19 cellular contexts compared by ENCODE assay signal in the genomic region with DNA sequence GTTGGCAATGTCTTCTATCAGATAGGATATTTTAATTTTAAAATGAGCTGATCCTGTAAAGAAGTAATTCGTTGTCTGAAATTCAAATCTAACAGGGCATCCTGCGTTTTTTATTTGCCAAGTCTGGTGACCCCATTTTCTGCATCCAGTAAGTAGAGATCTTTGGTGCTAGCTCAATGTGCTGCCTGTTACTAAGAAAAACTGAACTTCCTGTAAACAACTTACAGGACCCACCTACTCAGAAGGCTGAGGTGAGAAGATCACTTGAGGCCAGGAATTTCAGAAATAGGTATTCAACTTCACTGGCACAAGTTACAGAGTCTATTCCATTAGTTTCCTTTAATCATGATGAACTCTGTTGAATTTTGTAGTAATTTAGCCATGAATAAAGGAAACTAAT. TPM values are rescaled to one million over a fixed set of nuclear protein-coding genes. Genes with fewer than 3 reads are reported as not detected.
DNase-seq lines count a peak whose midpoint lies in the region; ATAC-seq, FAIRE-seq and TF ChIP-seq lines count a peak whose summit lies in the region.
"Had no signal": no experiment of that assay in that cellular context is flagged by ENCODE, and none has a peak within 500 bp of the region (broad histone marks: within the 10 kb centered on the region; RNA-seq: fewer than 3 reads in every experiment).

No MANE protein-coding gene starts in this region.

- no peaks in the 10 kb centered on the region for H3K27me3 Mint-ChIP-seq in activated T-cell treated with anti-CD3 and anti-CD28 coated beads, Interleukin-2, amount 50 U/mL, for 72 hours (ENCODE audit: low read depth)
- H3K27me3 Mint-ChIP-seq in natural killer cell treated with Interleukin-12 subunit alpha and Interleukin-12 subunit beta and Interleukin-15 and Interleukin-18, amount 100 ng/mL, for 72 hours: no peaks in the 10 kb centered on the region

- peaks cover 0 to 27% of the 10 kb centered on the region in 2 donors for H3K36me3 Mint-ChIP-seq in activated T-cell treated with anti-CD3 and anti-CD28 coated beads, Interleukin-2, amount 50 U/mL, for 72 hours (ENCODE audit: insufficient read depth in 2 of 2)
- H3K36me3 Mint-ChIP-seq in natural killer cell treated with Interleukin-12 subunit alpha and Interleukin-12 subunit beta and Interleukin-15 and Interleukin-18, amount 100 ng/mL, for 72 hours: no peaks in the 10 kb centered on the region

- SMC1A ChIA-PET in GM12878 (lab: Charles Lee; ENCODE audit: uncharacterized antibody, unreplicated experiment): interaction anchor here (1.0 to 10.4 kb wide), 7 partner anchors 9 to 199 kb away, joined by 3 to 71 read pairs (median 24); no protein-coding TSS in a partner anchor

- TF ChIP-seq EP300 in GM12878 (IDR thresholded peaks at IDR 0.05; ENCODE audit: borderline replicate concordance in 1 of 2, control insufficient read depth in 1 of 2, low read depth in 2 of 2, low read length in 2 of 2) (no peak), transverse colon (IDR thresholded peaks at IDR 0.05; ENCODE audit: low read depth) (no peak)

- no peaks in the 10 kb centered on the region for H3K9me3 ChIP-seq in OCI-LY1 (ENCODE audit: low read length)
- H3K9me3 ChIP-seq in GM12878 (replicated peaks; ENCODE audit: control insufficient read depth, insufficient read depth, low read length): no peaks in the 10 kb centered on the region
- H3K9me3 ChIP-seq in transverse colon: no peaks in the 10 kb centered on the region
- H3K9me3 ChIP-seq in aorta (ENCODE audit: control insufficient read depth, low read length): no peaks in the 10 kb centered on the region
- H3K9me3 ChIP-seq: adrenal gland, left lung, ovary, stomach had no signal

- DNase-seq in activated T-cell treated with anti-CD3 and anti-CD28 coated beads, Interleukin-2, amount 50 U/mL, for 72 hours: no peak
- DNase-seq in activated T-cell treated with anti-CD3 and anti-CD28 coated beads, Interleukin-2, amount 50 U/mL, for 48 hours: no peak
- DNase-seq in GM12878 (ENCODE audit: low read depth, low spot score) (no peak), transverse colon (no peak), aorta (no peak), SHP77 (lab: John Stamatoyannopoulos, UW) (no peak)
- no peak for DNase-seq in natural killer cell treated with Interleukin-12 subunit alpha and Interleukin-12 subunit beta and Interleukin-15 and Interleukin-18, amount 100 ng/mL, for 72 hours (ENCODE audit: low spot score)
- DNase-seq: ACHN; adrenal gland; effector CD4-positive, alpha-beta T cell; left lung; NCI-H2029 treated with DMSO at 0.1 percent for 48 hours; NCI-H446 treated with DMSO at 0.1 percent for 48 hours; ovary; stomach; WERI-Rb-1 had no signal

- WGBS in GM12878 (ENCODE audit: insufficient coverage, insufficient replicate concordance, low lambda C conversion rate, missing lambda C conversion rate): 24% methylated on average over 2 of the region's 2 CpGs
- WGBS in transverse colon (ENCODE audit: low coverage in 1 of 2), 2 donors: 66 to 74% methylated on average over 2 of the region's 2 CpGs
- WGBS in aorta, 2 donors: 89 to 94% methylated on average over 2 of the region's 2 CpGs

- TF ChIP-seq CTCF in OCI-LY1 (IDR thresholded peaks at IDR 0.05; ENCODE audit: low read length) (no peak), GM12878 (IDR thresholded peaks at IDR 0.05 in 2 of 3, conservative IDR thresholded peaks at IDR 0.05 in 1 of 3; ENCODE audit: control insufficient read depth in 2 of 3, extremely low read depth in 1 of 3, insufficient read depth in 1 of 3, low read depth in 3 of 3, low read length in 3 of 3) (no peak), transverse colon (IDR thresholded peaks at IDR 0.05) (no peak)

- no peak for ATAC-seq in activated T-cell treated with anti-CD3 and anti-CD28 coated beads, Interleukin-2, amount 50 U/mL, for 72 hours (replicated peaks in 1 of 2)
- ATAC-seq in GM12878 (no peak), aorta (ENCODE audit: low FRiP score) (no peak)
- ATAC-seq in natural killer cell treated with Interleukin-12 subunit alpha and Interleukin-12 subunit beta and Interleukin-15 and Interleukin-18, amount 100 ng/mL, for 72 hours: no peak
- ATAC-seq: HepG2, left lung, sciatic nerve had no signal

- H3K27me3 ChIP-seq in OCI-LY1 (ENCODE audit: insufficient read depth, low read length) (no peaks in the 10 kb centered on the region), GM12878 (replicated peaks in 1 of 2; ENCODE audit: control insufficient read depth in 2 of 2, insufficient read depth in 2 of 2, low read length in 1 of 2) (no peaks in the 10 kb centered on the region), transverse colon (no peaks in the 10 kb centered on the region), aorta (ENCODE audit: control insufficient read depth in 1 of 2, insufficient read depth in 2 of 2, low read length in 1 of 2) (no peaks in the 10 kb centered on the region)
- H3K27me3 ChIP-seq: adrenal gland, left lung, ovary, stomach had no signal

- peak overlapping the region; percentile 48 for H3K4me3 ChIP-seq in OCI-LY1 (ENCODE audit: low read depth, low read length, poor library complexity, severe bottlenecking)
- no peak overlapping the region; the same call in 1 of the 2 replicates for H3K4me3 ChIP-seq in GM12878
- H3K4me3 ChIP-seq in transverse colon: no peak overlapping the region
- H3K4me3 ChIP-seq in aorta (ENCODE audit: low read length in 2 of 2): no peak overlapping the region
- H3K4me3 ChIP-seq: adrenal gland, left lung, ovary, stomach had no signal

- no peaks in the 10 kb centered on the region for H3K9me2 ChIP-seq in OCI-LY1 (ENCODE audit: low read depth, low read length)

- peaks cover 76% of the 10 kb centered on the region for H3K4me1 Mint-ChIP-seq in activated T-cell treated with anti-CD3 and anti-CD28 coated beads, Interleukin-2, amount 50 U/mL, for 72 hours (ENCODE audit: low read depth)
- H3K4me1 Mint-ChIP-seq in natural killer cell treated with Interleukin-12 subunit alpha and Interleukin-12 subunit beta and Interleukin-15 and Interleukin-18, amount 100 ng/mL, for 72 hours (ENCODE audit: low read depth in 2 of 2): peaks cover 34% of the 10 kb centered on the region in 2 donors

- H3K27ac ChIP-seq in OCI-LY1 (ENCODE audit: low read depth, low read length, poor library complexity, severe bottlenecking) (peak overlapping the region; percentile 86), GM12878 (ENCODE audit: control insufficient read depth, insufficient read depth) (no peak overlapping the region), transverse colon (no peak overlapping the region), aorta (ENCODE audit: low read depth in 1 of 2, low read length in 2 of 2) (no peak overlapping the region)
- H3K27ac ChIP-seq: ovary, WERI-Rb-1 had no signal

- in situ Hi-C loops in GM12878 (cut with MboI): loop anchor here (25.0 kb wide), 1 partner anchor 1760 kb away; the partner anchor contains the start of gene RCN1
- in situ Hi-C loops in transverse colon (cut with MboI; ENCODE audit: low pct_ligation_motif_present in 1 of 4, low pct_unique_long_range_greater_than_20kb in 1 of 4, low sequenced_read_pairs in 3 of 4): no loop called here

- no peak for TF ChIP-seq POLR2A in GM12878 (IDR thresholded peaks at IDR 0.05; ENCODE audit: low read depth, low read length)
- TF ChIP-seq POLR2A in transverse colon (IDR thresholded peaks at IDR 0.05): no peak

- H3K9ac ChIP-seq in OCI-LY1 (ENCODE audit: low read length): peak overlapping the region; percentile 31
- no peak overlapping the region for H3K9ac ChIP-seq in GM12878 (ENCODE audit: control insufficient read depth, insufficient read depth, low read length)

- no peak overlapping the region for H2AFZ ChIP-seq in OCI-LY1 (ENCODE audit: low read length)
- H2AFZ ChIP-seq in GM12878 (ENCODE audit: control insufficient read depth, low read depth, low read length): no peak overlapping the region

- H3K9me3 Mint-ChIP-seq in activated T-cell treated with anti-CD3 and anti-CD28 coated beads, Interleukin-2, amount 50 U/mL, for 72 hours: no peaks in the 10 kb centered on the region
- H3K9me3 Mint-ChIP-seq in natural killer cell treated with Interleukin-12 subunit alpha and Interleukin-12 subunit beta and Interleukin-15 and Interleukin-18, amount 100 ng/mL, for 72 hours: no peaks in the 10 kb centered on the region

- POLR2A ChIA-PET in GM12878 (lab: Charles Lee): interaction anchor here (0.9 to 7.1 kb wide), 5 partner anchors 9 to 17 kb away, joined by 3 to 42 read pairs (median 11); no protein-coding TSS in a partner anchor

- intact Hi-C loops in GM12878 (cut with micrococcal nuclease; ENCODE audit: unreplicated experiment): loop anchor here (10.0 kb wide), 1 partner anchor 992 kb away; no protein-coding TSS in a partner anchor
- intact Hi-C loops in transverse colon (cut with DNase I; ENCODE audit: low total_unique reads): no loop called here
- intact Hi-C loops in aorta (cut with DNase I): no loop called here

- FAIRE-seq in GM12878 (lab: Jason Lieb, UNC): no peak
- FAIRE-seq: HepG2 had no signal

- H3F3A ChIP-seq in OCI-LY1 (ENCODE audit: insufficient read depth, low read length): no peaks in the 10 kb centered on the region

- H3K4me2 ChIP-seq in OCI-LY1 (ENCODE audit: low read length): peak overlapping the region; percentile 98
- H3K4me2 ChIP-seq in GM12878 (ENCODE audit: control insufficient read depth, insufficient read depth): peak overlapping the region; percentile 92; the same call in 1 of the 2 replicates

- RAD21 ChIA-PET in GM12878 (lab: Charles Lee; ENCODE audit: unreplicated experiment): interaction anchor here (0.7 to 6.5 kb wide), 5 partner anchors 10 to 166 kb away, joined by 3 to 38 read pairs (median 5); no protein-coding TSS in a partner anchor

- peak overlapping the region; percentile 90 for H3K27ac Mint-ChIP-seq in activated T-cell treated with anti-CD3 and anti-CD28 coated beads, Interleukin-2, amount 50 U/mL, for 72 hours
- peak overlapping the region; percentile 38 to 66 for H3K27ac Mint-ChIP-seq in natural killer cell treated with Interleukin-12 subunit alpha and Interleukin-12 subunit beta and Interleukin-15 and Interleukin-18, amount 100 ng/mL, for 72 hours

- peaks cover 55% of the 10 kb centered on the region for H3K4me1 ChIP-seq in OCI-LY1 (ENCODE audit: insufficient read depth, low read length, severe bottlenecking)
- H3K4me1 ChIP-seq in GM12878 (ENCODE audit: control insufficient read depth, insufficient read depth, low read length): peaks cover 2% of the 10 kb centered on the region; the same call in 1 of the 2 replicates
- peaks cover 8 to 55% (median 20%) of the 10 kb centered on the region in 4 donors for H3K4me1 ChIP-seq in transverse colon
- peaks cover 0 to 3% of the 10 kb centered on the region in 2 donors for H3K4me1 ChIP-seq in aorta (ENCODE audit: control insufficient read depth in 1 of 2, insufficient read depth in 2 of 2, low read length in 2 of 2)

- no peaks in the 10 kb centered on the region for H4K20me1 ChIP-seq in OCI-LY1 (ENCODE audit: insufficient read depth, low read length)
- no peaks in the 10 kb centered on the region for H4K20me1 ChIP-seq in GM12878 (ENCODE audit: control insufficient read depth, insufficient read depth)

- CTCF ChIA-PET in GM12878 (lab: Yijun Ruan, JAX): interaction anchor here (1.1 to 6.3 kb wide), 9 partner anchors 8 to 198 kb away, joined by 3 to 46 read pairs (median 6); no protein-coding TSS in a partner anchor

- peaks cover 58% of the 10 kb centered on the region for H3K36me3 ChIP-seq in OCI-LY1 (ENCODE audit: insufficient read depth, low read length)
- 0 out of 4 replicates have a peak, but pooled peaks cover 0 to 3% of the 10 kb centered on the region in 2 experiments for H3K36me3 ChIP-seq in GM12878 (ENCODE audit: control insufficient read depth in 2 of 2, insufficient read depth in 2 of 2, low read length in 1 of 2)
- H3K36me3 ChIP-seq in transverse colon: peaks cover 0 to 11% (median 1%) of the 10 kb centered on the region in 4 donors
- H3K36me3 ChIP-seq in aorta (ENCODE audit: control insufficient read depth in 1 of 2, insufficient read depth in 2 of 2, low read length in 1 of 2): no peaks in the 10 kb centered on the region
- H3K36me3 ChIP-seq: ovary had no signal

- peak overlapping the region; percentile 67 to 77 for H3K4me3 Mint-ChIP-seq in activated T-cell treated with anti-CD3 and anti-CD28 coated beads, Interleukin-2, amount 50 U/mL, for 72 hours
- peak overlapping the region; percentile 30 for H3K4me3 Mint-ChIP-seq in natural killer cell treated with Interleukin-12 subunit alpha and Interleukin-12 subunit beta and Interleukin-15 and Interleukin-18, amount 100 ng/mL, for 72 hours

- no TSS peak for BruUV-seq in GM12878 (replicated peaks; lab: Mats Ljungman, UMichigan)

- TF ChIP-seq RAD21 in GM12878 (IDR thresholded peaks at IDR 0.05; ENCODE audit: insufficient read depth, low read depth, low read length): no peak

- peaks cover 85% of the 10 kb centered on the region for H3K79me2 ChIP-seq in OCI-LY1 (ENCODE audit: insufficient read depth, low read length)
- H3K79me2 ChIP-seq in GM12878 (ENCODE audit: control insufficient read depth, insufficient read depth, low read length): peaks cover 69% of the 10 kb centered on the region

RNA-seq across cellular contexts. Expression of gene ARL14EP, which starts 4.0 kb away (rescaled TPM):
- 10 to 100 TPM; 31.4 to 40.8 TPM for total RNA-seq in activated T-cell treated with anti-CD3 and anti-CD28 coated beads, Interleukin-2, amount 50 U/mL, for 72 hours
- 85.2 and 89.9 TPM in 2 replicates for total RNA-seq in GM12878 (2013; cell fraction: nucleolus; rRNA removed)
- total RNA-seq in GM12878 (2014; rRNA removed) (21.5 and 26.6 TPM in 2 replicates), GM12878 (2014; rRNA removed; fragmentation: Illumina TruSeq; extraction: Trizol) (28.4 and 30.0 TPM in 2 replicates), GM12878 (2021) (29.8 and 31.7 TPM in 2 replicates), transverse colon (10 to 100 TPM in 3 of 4 donors, 1 to 10 TPM in 1; 7.9 to 24.7 (median 16.0) TPM), aorta (10 to 100 TPM; 21.0 to 23.7 TPM)
- polyA plus RNA-seq in GM12878 (2011; ENCODE audit: low read depth): 24.9 TPM
- polyA plus RNA-seq in GM12878 (2011; rRNA removed) (59.8 and 112 TPM in 2 replicates), GM12878 (2014; fragmentation: Illumina TruSeq; extraction: Trizol) (44.3 and 50.6 TPM in 2 replicates), GM12878 (2014; fragmentation: Nextera tagmentation; extraction: Ambion mirVana) (10 to 100 TPM; 41.3 to 56.7 TPM), GM12878 (2014; rRNA removed) (18.1 and 18.3 TPM in 2 replicates), GM12878 (2016; fragmentation: Nextera tagmentation; extraction: Ambion mirVana) (10 to 100 TPM; 48.8 to 50.8 TPM), aorta (10 to 100 TPM; 19.0 to 19.5 TPM)
- polyA plus RNA-seq in GM12878 (2011; cell fraction: cytosol; rRNA removed): 11.6 and 16.8 TPM in 2 replicates
- 27.7 and 27.9 TPM in 2 replicates for polyA plus RNA-seq in GM12878 (2011; cell fraction: nucleus; rRNA removed)
- polyA plus RNA-seq in GM12878 (2012): 26.8 and 33.3 TPM in 2 replicates
- polyA minus RNA-seq in GM12878 (2011; rRNA and poly(A)+ RNA removed): 16.3 and 36.1 TPM in 2 replicates
- 8.3 and 14.8 TPM in 2 replicates for polyA minus RNA-seq in GM12878 (2011; cell fraction: cytosol; rRNA and poly(A)+ RNA removed)
- 29.4 and 32.7 TPM in 2 replicates for polyA minus RNA-seq in GM12878 (2011; cell fraction: nucleus; rRNA and poly(A)+ RNA removed)
- 10 to 100 TPM; 25.0 to 27.2 TPM for total RNA-seq in natural killer cell treated with Interleukin-12 subunit alpha and Interleukin-12 subunit beta and Interleukin-15 and Interleukin-18, amount 100 ng/mL, for 72 hours
